Comparison of ENCODE assay signal across 8 cellular contexts in the genomic region with DNA sequence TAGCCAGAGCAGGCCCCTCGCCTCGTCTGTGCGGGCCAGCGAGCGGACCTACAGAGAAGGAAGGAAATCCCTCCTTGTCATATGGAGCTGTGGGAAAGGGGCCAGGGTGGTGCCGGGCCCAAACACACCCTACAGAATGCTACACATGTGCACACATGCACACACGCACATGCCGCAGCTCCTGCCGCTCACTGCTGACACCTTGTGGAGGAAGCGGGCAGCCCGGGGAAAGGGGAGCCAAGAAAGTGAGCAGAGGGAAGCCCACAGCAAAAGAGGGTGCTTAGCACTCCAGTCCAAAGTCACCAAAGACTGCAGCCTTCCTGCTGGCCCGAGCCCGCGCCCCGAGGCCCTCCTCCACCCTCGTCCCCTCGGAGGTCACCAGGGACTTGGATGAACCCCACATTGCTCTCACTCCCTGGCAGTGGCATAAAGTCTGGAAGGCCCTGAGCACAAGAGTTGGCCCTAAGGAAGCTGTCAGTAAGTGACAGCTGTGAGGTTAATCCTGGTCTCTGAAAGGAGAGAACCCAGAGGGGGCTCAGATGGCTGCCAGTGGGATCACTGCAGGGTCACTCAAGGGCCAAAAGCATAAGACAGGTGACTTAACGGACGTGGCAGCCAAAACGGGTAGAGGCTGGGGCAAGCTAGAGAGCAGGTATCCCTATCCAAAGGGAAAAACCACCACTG.
A peak's percentile ranks its signal among the peaks of the same experiment; 100 is the strongest.
DNase-seq lines count a peak whose midpoint lies in the region; ATAC-seq, FAIRE-seq and TF ChIP-seq lines count a peak whose summit lies in the region.

No MANE protein-coding gene starts in this region.

- no peak overlapping the region; the same call in 1 of the 2 replicates for H2BK12ac ChIP-seq in H1 (ENCODE audit: low read depth, low read length)

- H3K27ac Mint-ChIP-seq in activated CD8-positive, alpha-beta memory T cell treated with anti-CD3 and anti-CD28 coated beads, Interleukin-2, amount 10 ng/mL, durations not matched to agents 7 days and 5 days = no peak overlapping the region

- POLR2A ChIA-PET in H1 (lab: Charles Lee; ENCODE audit: partially characterized antibody) = interaction anchor here (0.8 to 3.2 kb wide), 8 partner anchors 12 to 147 kb away, joined by 3 to 13 read pairs (median 4); no protein-coding TSS in a partner anchor

- DNase-seq in AG09309 (ENCODE audit: low read depth) (no peak), H4 (ENCODE audit: low spot score) (peak; percentile 55), NCI-H69 (lab: John Stamatoyannopoulos, UW) (peak; percentile 82), H1 (ENCODE audit: low read depth in 1 of 2, low spot score in 2 of 2) (peak in 1 of 2 experiments; percentile 95), mucosa of gallbladder (ENCODE audit: low spot score) (peak; percentile 68)
- peak; percentile 78 for DNase-seq in activated CD8-positive, alpha-beta memory T cell treated with anti-CD3 and anti-CD28 coated beads, Interleukin-2, amount 10 ng/mL, durations not matched to agents 7 days and 5 days
- peak; percentile 32 to 39 for DNase-seq in stimulated activated CD8-positive, alpha-beta memory T cell treated with anti-CD3 and anti-CD28 coated beads, Interleukin-7, amount 100 ng/mL, for 48 hours (ENCODE audit: extremely low read depth in 1 of 2, low read depth in 1 of 2)

- H2AFZ ChIP-seq in H1 (ENCODE audit: low read length) = no peak overlapping the region

- 58% methylated on average over 20 of the region's 20 CpGs; no CpG with 5 or more reads in 1 of the 2 experiments for WGBS in H1 (ENCODE audit: extremely low coverage in 1 of 2, insufficient coverage in 1 of 2, insufficient read length in 1 of 2, insufficient replicate concordance in 2 of 2, low coverage in 1 of 2, low lambda C conversion rate in 2 of 2, missing lambda C conversion rate in 1 of 2), 2 experiments

- H3K36me3 Mint-ChIP-seq in activated CD8-positive, alpha-beta memory T cell treated with anti-CD3 and anti-CD28 coated beads, Interleukin-2, amount 10 ng/mL, durations not matched to agents 7 days and 5 days = peaks cover 15% of the 10 kb centered on the region

- H3K14ac ChIP-seq in H1 (ENCODE audit: insufficient read length) = no peak overlapping the region

- H3K4me3 ChIP-seq in AG09309 (ENCODE audit: control insufficient read depth, low read depth, low read length) (no peak overlapping the region), H1 (ENCODE audit: extremely low read depth in 1 of 4, insufficient read depth in 2 of 4, low read depth in 3 of 4, low read length in 4 of 4) (no peak overlapping the region)

- no peaks in the 10 kb centered on the region for H3K27me3 Mint-ChIP-seq in activated CD8-positive, alpha-beta memory T cell treated with anti-CD3 and anti-CD28 coated beads, Interleukin-2, amount 10 ng/mL, durations not matched to agents 7 days and 5 days

- peaks cover 0 to 18% (median 12%) of the 10 kb centered on the region in 4 experiments; a peak in 6 of 7 replicates for H3K4me1 ChIP-seq in H1 (replicated peaks in 1 of 4; ENCODE audit: control insufficient read depth in 3 of 4, insufficient read depth in 4 of 4, low read length in 3 of 4)

- H2BK5ac ChIP-seq in H1 (ENCODE audit: low read depth, low read length) = no peak overlapping the region; the same call in 1 of the 2 replicates

- H3K27me3 ChIP-seq in H1 (replicated peaks in 1 of 4; ENCODE audit: control insufficient read depth in 3 of 4, extremely low read depth in 1 of 4, insufficient read depth in 3 of 4, low read length in 3 of 4) = no peaks in the 10 kb centered on the region

- H4K8ac ChIP-seq in H1 (ENCODE audit: extremely low read depth, insufficient read depth, low read length) = no peak overlapping the region

- H3K79me2 ChIP-seq in H1 (ENCODE audit: control insufficient read depth in 1 of 2, insufficient read depth in 2 of 2, low read length in 2 of 2) = no peaks in the 10 kb centered on the region

- H3K56ac ChIP-seq in H1 (replicated peaks; ENCODE audit: insufficient read length, low read depth, low read length) = no peak overlapping the region

- H3K9me3 ChIP-seq in H1 (ENCODE audit: insufficient read depth in 2 of 2, low read depth in 1 of 2, low read length in 1 of 2) = no peaks in the 10 kb centered on the region

- H4K5ac ChIP-seq in H1 (ENCODE audit: insufficient read length, low read depth, low read length) = no peak overlapping the region

- peak overlapping the region; percentile 49; the same call in 1 of the 2 replicates for H2BK15ac ChIP-seq in H1 (ENCODE audit: low read length)

- H3K23ac ChIP-seq in H1 (ENCODE audit: insufficient read length) = no peak overlapping the region

- peak; percentile 74 for ATAC-seq in activated CD8-positive, alpha-beta memory T cell treated with anti-CD3 and anti-CD28 coated beads, Interleukin-2, amount 10 ng/mL, durations not matched to agents 7 days and 5 days
- no peak for ATAC-seq in HG03460 (IDR thresholded peaks at IDR 0.05; ENCODE audit: unreplicated experiment)

- H3K4me3 Mint-ChIP-seq in activated CD8-positive, alpha-beta memory T cell treated with anti-CD3 and anti-CD28 coated beads, Interleukin-2, amount 10 ng/mL, durations not matched to agents 7 days and 5 days = no peak overlapping the region

- H3K23me2 ChIP-seq in H1 (ENCODE audit: low read depth, low read length) = peaks cover 2% of the 10 kb centered on the region; the same call in 1 of the 2 replicates

- no peak overlapping the region for H3K27ac ChIP-seq in H1 (ENCODE audit: low read depth, low read length)

- H3K4ac ChIP-seq in H1 (replicated peaks; ENCODE audit: insufficient read length, low read depth, low read length) = no peak overlapping the region

- peak; percentile 42 for FAIRE-seq in H1 (lab: Jason Lieb, UNC)

- H3K9me3 Mint-ChIP-seq in activated CD8-positive, alpha-beta memory T cell treated with anti-CD3 and anti-CD28 coated beads, Interleukin-2, amount 10 ng/mL, durations not matched to agents 7 days and 5 days (ENCODE audit: low read depth) = no peaks in the 10 kb centered on the region

- H3K4me1 Mint-ChIP-seq in activated CD8-positive, alpha-beta memory T cell treated with anti-CD3 and anti-CD28 coated beads, Interleukin-2, amount 10 ng/mL, durations not matched to agents 7 days and 5 days = peaks cover 9% of the 10 kb centered on the region

- TF ChIP-seq EP300 in H1 (IDR thresholded peaks at IDR 0.05; ENCODE audit: borderline replicate concordance in 1 of 2, low read depth in 2 of 2, low read length in 2 of 2) = no peak

- peaks cover 0 to 13% (median 2%) of the 10 kb centered on the region in 4 experiments; a peak in 4 of 8 replicates for H3K36me3 ChIP-seq in H1 (ENCODE audit: control insufficient read depth in 2 of 4, insufficient read depth in 4 of 4, low read length in 3 of 4)

- H4K20me1 ChIP-seq in H1 (replicated peaks in 1 of 2; ENCODE audit: control insufficient read depth in 1 of 2, insufficient read depth in 2 of 2, low read length in 2 of 2) = no peaks in the 10 kb centered on the region

- TF ChIP-seq CTCF in AG09309 (IDR thresholded peaks at IDR 0.05; ENCODE audit: control insufficient read depth, insufficient read depth, low read depth, low read length, missing control alignments) (peak; percentile 100), H1 (IDR thresholded peaks at IDR 0.05; ENCODE audit: control extremely low read depth in 1 of 3, insufficient read depth in 1 of 3, low read depth in 1 of 3, low read length in 3 of 3) (peak; percentile 94 to 99 (median 96))

- no peak overlapping the region for H4K91ac ChIP-seq in H1 (replicated peaks; ENCODE audit: insufficient read length, low read length)

- H2AK5ac ChIP-seq in H1 (ENCODE audit: low read depth, low read length) = no peak overlapping the region

- no peak overlapping the region for H3K4me2 ChIP-seq in H1 (ENCODE audit: insufficient read depth in 1 of 2, low read depth in 2 of 2, low read length in 2 of 2)

- no peak for TF ChIP-seq POLR2A in H1 (IDR thresholded peaks at IDR 0.05; ENCODE audit: control extremely low read depth in 1 of 2, low read depth in 2 of 2, low read length in 2 of 2)

- H2BK120ac ChIP-seq in H1 (replicated peaks; ENCODE audit: low read depth, low read length) = no peak overlapping the region

- H2BK20ac ChIP-seq in H1 (ENCODE audit: low read length) = no peak overlapping the region

- no peak overlapping the region for H3K9ac ChIP-seq in H1 (replicated peaks in 1 of 4; ENCODE audit: extremely low read depth in 1 of 4, low read depth in 3 of 4, low read length in 3 of 4)

- peak overlapping the region; percentile 48; the same call in 1 of the 2 replicates for H3K18ac ChIP-seq in H1 (ENCODE audit: extremely low read depth, low read length)

- no peaks in the 10 kb centered on the region for H3K79me1 ChIP-seq in H1 (ENCODE audit: low read depth, low read length)

- CTCF ChIA-PET in activated CD8-positive, alpha-beta memory T cell treated with anti-CD3 and anti-CD28 coated beads, Interleukin-2, amount 10 ng/mL, durations not matched to agents 7 days and 5 days (lab: Charles Lee) = interaction anchor here (0.6 to 11.3 kb wide), 23 partner anchors 10 to 385 kb away, joined by 3 to 337 read pairs (median 4); partner anchors contain the start of gene TLCD1
- CTCF ChIA-PET in H1 (lab: Charles Lee; ENCODE audit: partially characterized antibody) = interaction anchor here (0.5 to 19.8 kb wide), 30 partner anchors 9 to 1159 kb away, joined by 3 to 548 read pairs (median 6); partner anchors contain the start of genes PHF12, PIPOX and SEZ6

- TF ChIP-seq RAD21 in H1 (IDR thresholded peaks at IDR 0.05 in 1 of 2, conservative IDR thresholded peaks at IDR 0.05 in 1 of 2; ENCODE audit: low read depth in 2 of 2, low read length in 2 of 2) = peak; percentile 84 to 89

TF ChIP-seq in H1, 55 proteins besides CTCF, POLR2A, EP300 and RAD21 (continues in another document):
- TF ChIP-seq CTBP2 (IDR thresholded peaks at IDR 0.05; ENCODE audit: borderline replicate concordance, insufficient read depth, insufficient read length, low read length) = no peak
- no peak for TF ChIP-seq CBX8 (IDR thresholded peaks at IDR 0.05; ENCODE audit: borderline replicate concordance, low read depth, low read length)
- TF ChIP-seq GTF2F1 (IDR thresholded peaks at IDR 0.05; ENCODE audit: borderline replicate concordance, low read depth, low read length) = no peak
- no peak for TF ChIP-seq ZNF274 (IDR thresholded peaks at IDR 0.05; ENCODE audit: borderline replicate concordance, extremely low read depth, low read length)
- TF ChIP-seq MAX (IDR thresholded peaks at IDR 0.05) = peak; percentile 97
- no peak for TF ChIP-seq KDM4A (IDR thresholded peaks at IDR 0.05; ENCODE audit: low read depth, low read length, severe bottlenecking)
- TF ChIP-seq NANOG (IDR thresholded peaks at IDR 0.05; ENCODE audit: insufficient read depth, low read depth, low read length, poor library complexity, severe bottlenecking) = no peak
- TF ChIP-seq SP2 (IDR thresholded peaks at IDR 0.05; ENCODE audit: low read length) = no peak
- TF ChIP-seq BCL11A (IDR thresholded peaks at IDR 0.05; ENCODE audit: low read depth in 2 of 2, low read length in 2 of 2) = no peak
- no peak for TF ChIP-seq SRF (IDR thresholded peaks at IDR 0.05; ENCODE audit: low read depth, low read length)
- no peak for TF ChIP-seq ASH2L (IDR thresholded peaks at IDR 0.05; ENCODE audit: low read length)
